ENCODE assay signal across 1 cellular context in genomic region chr1:113913887-113914664, GRCh38.
A peak's percentile ranks its signal among the peaks of the same experiment; 100 is the strongest.
TF ChIP-seq lines count a peak whose summit lies in the region.

No MANE protein-coding gene starts in this region.

TF ChIP-seq in K562, 482 proteins besides CTCF, POLR2A, EP300 and RAD21 (continued from another document):
- TF ChIP-seq FOXK1 (CRISPR knock-in tag; IDR thresholded peaks at IDR 0.05; ENCODE audit: borderline replicate concordance): no peak
- no peak for TF ChIP-seq GTF2E2 (tag; IDR thresholded peaks at IDR 0.05)
- no peak for TF ChIP-seq TGIF2 (CRISPR knock-in tag; IDR thresholded peaks at IDR 0.05)
- no peak for TF ChIP-seq SIRT6 (IDR thresholded peaks at IDR 0.05; ENCODE audit: low read depth, low read length)
- no peak for TF ChIP-seq OTX1 (CRISPR knock-in tag; IDR thresholded peaks at IDR 0.05)
- TF ChIP-seq RBM15 (IDR thresholded peaks at IDR 0.05; ENCODE audit: insufficient read depth, low read length): no peak
- TF ChIP-seq GATA2 (CRISPR knock-in tag; IDR thresholded peaks at IDR 0.05): peak; percentile 99
- peak; percentile 100 for TF ChIP-seq TEAD4 (IDR thresholded peaks at IDR 0.05; ENCODE audit: low read length)
- no peak for TF ChIP-seq TEAD4 (CRISPR knock-in tag; IDR thresholded peaks at IDR 0.05; ENCODE audit: borderline replicate concordance)
- peak; percentile 100 for TF ChIP-seq DPF2 (IDR thresholded peaks at IDR 0.05)
